Comparison of ENCODE assay signal across 9 cellular contexts in the genomic region with DNA sequence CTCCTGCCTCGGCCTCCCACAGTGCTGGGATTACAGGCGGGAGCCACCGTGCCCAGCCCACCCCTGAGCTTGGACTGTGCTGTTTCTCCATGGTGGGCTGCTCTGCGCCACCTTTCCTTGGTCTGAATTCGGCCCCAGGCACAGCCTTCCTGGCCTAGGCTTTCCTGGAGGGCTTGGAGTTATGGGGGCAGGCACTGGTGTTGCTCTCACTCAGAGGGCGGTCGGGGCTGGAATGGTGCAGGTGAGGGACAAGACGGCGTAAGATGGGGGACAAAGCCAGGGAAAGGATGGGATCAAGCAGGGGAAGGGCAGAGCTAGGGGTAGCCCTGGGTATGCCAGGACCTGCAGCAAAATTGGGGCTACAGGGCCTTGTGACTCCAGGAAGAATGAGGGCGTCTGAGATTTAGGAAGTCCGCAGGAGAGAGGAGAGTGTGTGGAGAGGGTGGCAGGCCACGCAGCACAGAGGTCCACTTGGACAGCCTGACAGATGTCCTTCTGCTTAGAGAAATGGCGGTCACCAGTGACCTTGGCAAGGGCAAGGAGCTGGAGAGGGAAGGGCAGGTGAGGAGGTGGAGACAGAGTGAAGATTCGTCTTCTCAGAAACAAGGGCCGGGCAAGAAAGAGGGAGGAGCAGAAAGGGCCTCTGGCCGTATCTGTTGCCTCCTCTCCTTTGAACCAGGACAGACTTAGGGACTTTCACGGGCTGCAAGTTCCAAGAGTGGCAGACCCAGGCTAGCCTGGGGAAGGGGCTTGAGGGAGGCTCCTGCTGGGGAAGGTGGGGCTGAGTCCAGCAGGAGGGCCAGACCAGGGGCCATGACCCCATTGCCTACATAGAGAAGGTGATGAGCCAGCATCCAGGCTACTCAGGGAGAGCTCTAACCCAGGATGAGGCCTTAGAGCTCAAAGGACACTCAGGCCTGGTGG. TPM values are rescaled to one million over a fixed set of nuclear protein-coding genes. Genes with fewer than 3 reads are reported as not detected.
DNase-seq lines count a peak whose midpoint lies in the region; ATAC-seq, FAIRE-seq and TF ChIP-seq lines count a peak whose summit lies in the region.
"Had no signal": no experiment of that assay in that cellular context is flagged by ENCODE, and none has a peak within 500 bp of the region (broad histone marks: within the 10 kb centered on the region; RNA-seq: fewer than 3 reads in every experiment).

No MANE protein-coding gene starts in this region.

- H3K27ac Mint-ChIP-seq in activated naive CD4-positive, alpha-beta T cell treated with anti-CD3 and anti-CD28 coated beads for 36 hours = peak overlapping the region; percentile 78
- H3K27ac Mint-ChIP-seq in astrocyte (ENCODE audit: unreplicated experiment) = no peak overlapping the region

- peak overlapping the region; percentile 67 for H3K4me3 Mint-ChIP-seq in activated naive CD4-positive, alpha-beta T cell treated with anti-CD3 and anti-CD28 coated beads for 36 hours
- peak overlapping the region; percentile 82 for H3K4me3 Mint-ChIP-seq in astrocyte (ENCODE audit: unreplicated experiment)

- no peak for TF ChIP-seq POLR2A in transverse colon (IDR thresholded peaks at IDR 0.05)

- no peak for TF ChIP-seq EP300 in transverse colon (IDR thresholded peaks at IDR 0.05; ENCODE audit: low read depth)

- H3K79me2 ChIP-seq in astrocyte (ENCODE audit: insufficient read depth, low read length) = peaks cover 32% of the 10 kb centered on the region

- peaks cover 4% of the 10 kb centered on the region for H3K36me3 Mint-ChIP-seq in activated naive CD4-positive, alpha-beta T cell treated with anti-CD3 and anti-CD28 coated beads for 36 hours (ENCODE audit: low read depth)
- H3K36me3 Mint-ChIP-seq in astrocyte (ENCODE audit: low read depth, unreplicated experiment) = peaks cover 6% of the 10 kb centered on the region

- H3K9me3 ChIP-seq in astrocyte (ENCODE audit: insufficient read depth, low read depth, low read length) (no peaks in the 10 kb centered on the region), muscle layer of colon (ENCODE audit: low read length) (no peaks in the 10 kb centered on the region), transverse colon (no peaks in the 10 kb centered on the region)

- no peak for TF ChIP-seq CTCF in astrocyte (IDR thresholded peaks at IDR 0.05; ENCODE audit: insufficient read depth, low read depth, low read length)
- no peak for TF ChIP-seq CTCF in transverse colon (IDR thresholded peaks at IDR 0.05)

- no peak overlapping the region for H3K4me2 ChIP-seq in astrocyte (ENCODE audit: low read length)

- FAIRE-seq in astrocyte (lab: Jason Lieb, UNC) = no peak

- 92 to 97% methylated on average over 7 to 17 of the region's 17 CpGs for WGBS in transverse colon (ENCODE audit: low coverage in 1 of 2), 2 donors

- peaks cover 35% of the 10 kb centered on the region for H3K4me1 Mint-ChIP-seq in activated naive CD4-positive, alpha-beta T cell treated with anti-CD3 and anti-CD28 coated beads for 36 hours (ENCODE audit: low read depth)
- peaks cover 22% of the 10 kb centered on the region for H3K4me1 Mint-ChIP-seq in astrocyte (ENCODE audit: low read depth, unreplicated experiment)

- H3K9me3 Mint-ChIP-seq in activated naive CD4-positive, alpha-beta T cell treated with anti-CD3 and anti-CD28 coated beads for 36 hours = no peaks in the 10 kb centered on the region
- H3K9me3 Mint-ChIP-seq in astrocyte (ENCODE audit: unreplicated experiment) = no peaks in the 10 kb centered on the region

- DNase-seq in activated naive CD4-positive, alpha-beta T cell treated with anti-CD3 and anti-CD28 coated beads for 36 hours = no peak
- no peak for DNase-seq in activated naive CD4-positive, alpha-beta T cell treated with anti-CD3 and anti-CD28 coated beads, Interleukin-2, amount 50 U/mL, for 16 hours
- no peak for DNase-seq in astrocyte (ENCODE audit: low read depth)
- no peak for DNase-seq in transverse colon
- DNase-seq in NCI-H1417 treated with DMSO at 0.1 percent for 48 hours (lab: John Stamatoyannopoulos, UW) = no peak
- DNase-seq in NCI-H526 (lab: John Stamatoyannopoulos, UW) = no peak

- in situ Hi-C loops in transverse colon (cut with MboI; ENCODE audit: low pct_ligation_motif_present in 1 of 4, low pct_unique_long_range_greater_than_20kb in 1 of 4, low sequenced_read_pairs in 3 of 4) = no loop called here

- CTCF ChIA-PET in activated naive CD4-positive, alpha-beta T cell treated with anti-CD3 and anti-CD28 coated beads for 36 hours (lab: Charles Lee) = interaction anchor here (0.5 to 1.5 kb wide), 2 partner anchors 11 to 98 kb away, joined by 3 to 4 read pairs; no protein-coding TSS in a partner anchor

- H3K36me3 ChIP-seq in astrocyte (ENCODE audit: insufficient read depth, low read length) (no peaks in the 10 kb centered on the region), muscle layer of colon (ENCODE audit: insufficient read depth, low read length) (no peaks in the 10 kb centered on the region), transverse colon (no peaks in the 10 kb centered on the region)

- H3K27ac ChIP-seq in astrocyte (ENCODE audit: low read depth, low read length) = no peak overlapping the region
- H3K27ac ChIP-seq in muscle layer of colon (ENCODE audit: low read depth, low read length) = peak overlapping the region; percentile 90
- peak overlapping the region; percentile 96 to 99 (median 98) for H3K27ac ChIP-seq in transverse colon
- H3K27ac ChIP-seq: GM23248 had no signal

- no peak overlapping the region for H2AFZ ChIP-seq in astrocyte (ENCODE audit: low read depth, low read length)

- H3K9ac ChIP-seq in astrocyte (ENCODE audit: low read length) = no peak overlapping the region
- H3K9ac ChIP-seq in muscle layer of colon (ENCODE audit: low read length) = peak overlapping the region; percentile 44

- H3K4me1 ChIP-seq in astrocyte (ENCODE audit: insufficient read depth, low read length) (peaks cover 36% of the 10 kb centered on the region), muscle layer of colon (ENCODE audit: insufficient read depth, low read length) (peaks cover 46% of the 10 kb centered on the region), transverse colon (peaks cover 25 to 39% (median 31%) of the 10 kb centered on the region in 4 donors)

- H3K27me3 ChIP-seq in astrocyte (ENCODE audit: insufficient read depth, low read length) (no peaks in the 10 kb centered on the region), muscle layer of colon (ENCODE audit: control insufficient read depth in 1 of 2, insufficient read depth in 2 of 2, low read length in 2 of 2) (no peaks in the 10 kb centered on the region), transverse colon (no peaks in the 10 kb centered on the region)

- intact Hi-C loops in activated naive CD4-positive, alpha-beta T cell treated with anti-CD3 and anti-CD28 coated beads for 36 hours (cut with micrococcal nuclease) = loop anchor here (2.0 to 5.0 kb wide), 3 partner anchors 83 to 210 kb away; partner anchors contain the start of genes CCNF and PRSS27
- intact Hi-C loops in transverse colon (cut with DNase I; ENCODE audit: low total_unique reads) = no loop called here

- H3K27me3 Mint-ChIP-seq in activated naive CD4-positive, alpha-beta T cell treated with anti-CD3 and anti-CD28 coated beads for 36 hours (ENCODE audit: low read depth) = no peaks in the 10 kb centered on the region
- peaks cover 1% of the 10 kb centered on the region for H3K27me3 Mint-ChIP-seq in astrocyte (ENCODE audit: low read depth, unreplicated experiment)

- H4K20me1 ChIP-seq in astrocyte (ENCODE audit: insufficient read depth, low read length) = peaks cover 29% of the 10 kb centered on the region

- no peak overlapping the region for H3K4me3 ChIP-seq in astrocyte (ENCODE audit: insufficient read depth, low read depth, low read length)
- peak overlapping the region in 1 of 2 donors; percentile 49 for H3K4me3 ChIP-seq in muscle layer of colon (ENCODE audit: low read depth in 1 of 2, low read length in 2 of 2)
- no peak overlapping the region for H3K4me3 ChIP-seq in transverse colon

- no peak for ATAC-seq in HG03175 (IDR thresholded peaks at IDR 0.05; ENCODE audit: unreplicated experiment)

RNA-seq across cellular contexts. Expression of gene ATP6V0C, which starts 1.5 kb away (rescaled TPM):
- total RNA-seq in activated naive CD4-positive, alpha-beta T cell treated with anti-CD3 and anti-CD28 coated beads for 36 hours = 10 to 100 TPM; 81.9 TPM
- total RNA-seq in astrocyte (311 TPM in 2 replicates), transverse colon (100 to 1,000 TPM; 101 to 237 (median 135) TPM)

RNA-seq across cellular contexts. Expression of gene AMDHD2, which starts 7.9 kb away (rescaled TPM):
- total RNA-seq in activated naive CD4-positive, alpha-beta T cell treated with anti-CD3 and anti-CD28 coated beads for 36 hours = 10 to 100 TPM; 15.3 to 18.6 TPM
- total RNA-seq in astrocyte (24.9 and 32.3 TPM in 2 replicates), transverse colon (100 to 1,000 TPM in 1 of 4 donors, 10 to 100 TPM in 3; 30.2 to 115 (median 52.4) TPM)

RNA-seq across cellular contexts. Expression of gene CEMP1, which starts 18.9 kb away (rescaled TPM):
- total RNA-seq in activated naive CD4-positive, alpha-beta T cell treated with anti-CD3 and anti-CD28 coated beads for 36 hours = under 1 TPM in 1 of 2 experiments, not detected in 1; 0.17 TPM
- total RNA-seq in astrocyte (not detected in 2 replicates), transverse colon (1 to 10 TPM in 2 of 4 donors, not detected in 2; 1.9 to 3.1 TPM)
- total RNA-seq: GM23248 had no signal

RNA-seq across cellular contexts. Expression of gene PDPK1, which starts 25.6 kb away (rescaled TPM):
- 10 to 100 TPM; 26.6 to 27.8 TPM for total RNA-seq in activated naive CD4-positive, alpha-beta T cell treated with anti-CD3 and anti-CD28 coated beads for 36 hours
- total RNA-seq in astrocyte (48.1 and 50.5 TPM in 2 replicates), transverse colon (10 to 100 TPM; 39.6 to 96.9 (median 69.5) TPM)

RNA-seq across cellular contexts. Expression of gene TBC1D24, which starts 37.3 kb away (rescaled TPM):
- 1 to 10 TPM; 8.1 to 8.6 TPM for total RNA-seq in activated naive CD4-positive, alpha-beta T cell treated with anti-CD3 and anti-CD28 coated beads for 36 hours
- 12.8 and 13.4 TPM in 2 replicates for total RNA-seq in astrocyte
- 10 to 100 TPM in 2 of 4 donors, 1 to 10 TPM in 2; 8.3 to 19.3 (median 11.6) TPM for total RNA-seq in transverse colon
